ENCODE assay signal across 17 cellular contexts in genomic region chr19:51457351-51458013, GRCh38.
"Had no signal": no experiment of that assay in that cellular context is flagged by ENCODE, and none has a peak within 500 bp of the region (broad histone marks: within the 10 kb centered on the region; RNA-seq: fewer than 3 reads in every experiment).

No MANE protein-coding gene starts in this region.

- DNase-seq: activated CD4-positive, alpha-beta T cell treated with anti-CD3 and anti-CD28 coated beads, Interleukin-2, amount 10 ng/mL, durations not matched to agents 24 days and 14 days; activated CD8-positive, alpha-beta T cell treated with anti-CD3 and anti-CD28 coated beads, Interleukin-2, amount 10 ng/mL, durations not matched to agents 7 days and 5 days; activated naive CD8-positive, alpha-beta T cell treated with anti-CD3 and anti-CD28 coated beads, Interleukin-2, amount 10 ng/mL, durations not matched to agents 7 days and 5 days; central memory CD4-positive, alpha-beta T cell; cortex of kidney; effector memory CD4-positive, alpha-beta T cell; mesenchymal stem cell; mucosa of descending colon; naive thymus-derived CD4-positive, alpha-beta T cell; sigmoid colon; stimulated activated CD4-positive, alpha-beta T cell treated with anti-CD3 and anti-CD28 coated beads, Interleukin-4, amount 100 ng/mL, for 24 hours; stimulated activated naive CD4-positive, alpha-beta T cell; T1000; trophoblast cell had no signal

- H3K4me1 ChIP-seq: parathyroid adenoma, sigmoid colon had no signal

- H3K27me3 ChIP-seq: neutrophil had no signal

- ATAC-seq: activated CD8-positive, alpha-beta T cell treated with anti-CD3 and anti-CD28 coated beads, Interleukin-2, amount 10 ng/mL, durations not matched to agents 7 days and 5 days; mucosa of descending colon; naive thymus-derived CD4-positive, alpha-beta T cell had no signal

- H3K9me3 ChIP-seq: mucosa of descending colon, neutrophil, sigmoid colon had no signal

- H3K27ac Mint-ChIP-seq: activated CD4-positive, alpha-beta T cell treated with anti-CD3 and anti-CD28 coated beads, Interleukin-2, amount 10 ng/mL, durations not matched to agents 24 days and 14 days; activated CD8-positive, alpha-beta T cell treated with anti-CD3 and anti-CD28 coated beads, Interleukin-2, amount 10 ng/mL, durations not matched to agents 7 days and 5 days; activated naive CD8-positive, alpha-beta T cell treated with anti-CD3 and anti-CD28 coated beads, Interleukin-2, amount 10 ng/mL, durations not matched to agents 7 days and 5 days; brain; naive thymus-derived CD4-positive, alpha-beta T cell had no signal

- H3K4me3 Mint-ChIP-seq: activated CD4-positive, alpha-beta T cell treated with anti-CD3 and anti-CD28 coated beads, Interleukin-2, amount 10 ng/mL, durations not matched to agents 24 days and 14 days; activated CD8-positive, alpha-beta T cell treated with anti-CD3 and anti-CD28 coated beads, Interleukin-2, amount 10 ng/mL, durations not matched to agents 7 days and 5 days; activated naive CD8-positive, alpha-beta T cell treated with anti-CD3 and anti-CD28 coated beads, Interleukin-2, amount 10 ng/mL, durations not matched to agents 7 days and 5 days; brain had no signal

- H3K4me3 ChIP-seq: mucosa of descending colon, sigmoid colon had no signal

- H3K9me3 Mint-ChIP-seq: activated CD4-positive, alpha-beta T cell treated with anti-CD3 and anti-CD28 coated beads, Interleukin-2, amount 10 ng/mL, durations not matched to agents 24 days and 14 days; activated naive CD8-positive, alpha-beta T cell treated with anti-CD3 and anti-CD28 coated beads, Interleukin-2, amount 10 ng/mL, durations not matched to agents 7 days and 5 days had no signal

- H3K36me3 ChIP-seq: neutrophil, sigmoid colon had no signal

- H3K27ac ChIP-seq: neutrophil, parathyroid adenoma had no signal

- H3K9ac ChIP-seq: parathyroid adenoma had no signal
